ENCODE assay signal across 1 cellular context in genomic region chr9:77291714-77292113, GRCh38.
TF ChIP-seq lines count a peak whose summit lies in the region.

No MANE protein-coding gene starts in this region.

TF ChIP-seq in GM23338, 12 proteins besides CTCF, POLR2A, EP300 and RAD21 (continued from another document):
- TF ChIP-seq ETS1 (IDR thresholded peaks at IDR 0.05): no peak
- TF ChIP-seq STAT1 (IDR thresholded peaks at IDR 0.05; ENCODE audit: unreplicated experiment): no peak
- no peak for TF ChIP-seq NANOG (IDR thresholded peaks at IDR 0.05; ENCODE audit: borderline replicate concordance)
- no peak for TF ChIP-seq CREB1 (CRISPR knock-in tag; IDR thresholded peaks at IDR 0.05; ENCODE audit: low read depth)
- no peak for TF ChIP-seq EZH2phosphoT487 (IDR thresholded peaks at IDR 0.05; ENCODE audit: unreplicated experiment)
TF ChIP-seq in GM23338: peak in this region for 0.
